ENCODE assay signal across 22 cellular contexts in the genomic region with DNA sequence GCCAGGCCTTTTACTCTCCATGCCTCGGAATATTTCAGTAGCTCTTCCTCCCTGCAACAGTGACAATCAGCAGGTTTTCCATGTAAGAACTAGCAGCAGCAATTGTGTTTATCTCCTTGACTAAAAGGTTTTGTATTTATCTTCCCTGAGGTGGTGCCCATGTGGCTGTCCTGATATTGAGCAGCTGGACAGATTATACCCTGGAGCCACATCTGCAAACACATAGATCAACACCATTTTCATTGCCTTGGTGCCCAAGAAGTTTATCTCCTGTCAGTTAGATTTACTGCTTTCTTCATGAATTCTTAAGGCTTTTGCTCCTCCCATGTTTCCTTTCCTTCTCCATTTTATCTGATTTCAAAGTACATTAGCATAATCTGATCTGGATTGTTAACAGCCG.
DNase-seq lines count a peak whose midpoint lies in the region; ATAC-seq lines count a peak whose summit lies in the region.
"Had no signal": no experiment of that assay in that cellular context is flagged by ENCODE, and none has a peak within 500 bp of the region (broad histone marks: within the 10 kb centered on the region; RNA-seq: fewer than 3 reads in every experiment).

No MANE protein-coding gene starts in this region.

- no peaks in the 10 kb centered on the region for H3K27me3 Mint-ChIP-seq in activated T-helper 17 cell treated with anti-CD3 and anti-CD28 coated beads, Interleukin-2, amount 50 U/mL, for 72 hours

- no peaks in the 10 kb centered on the region for H3K4me1 Mint-ChIP-seq in activated T-helper 17 cell treated with anti-CD3 and anti-CD28 coated beads, Interleukin-2, amount 50 U/mL, for 72 hours

- H3K36me3 Mint-ChIP-seq in activated T-helper 17 cell treated with anti-CD3 and anti-CD28 coated beads, Interleukin-2, amount 50 U/mL, for 72 hours (ENCODE audit: low read depth), result no peaks in the 10 kb centered on the region

- intact Hi-C loops in left colon (cut with DNase I, micrococcal nuclease), result no loop called here

- H3K4me3 Mint-ChIP-seq in activated T-helper 17 cell treated with anti-CD3 and anti-CD28 coated beads, Interleukin-2, amount 50 U/mL, for 72 hours, result no peak overlapping the region
- H3K4me3 Mint-ChIP-seq: HFFc6; T-helper 1 cell treated with Interleukin-12 subunit alpha and Interleukin-12 subunit beta and Interleukin-4 antibody, amounts not matched to agents 30 μg/mL and 1 μg/mL, for 36 hours had no signal

- ATAC-seq in left colon (peak; percentile 41), GM18909 (IDR thresholded peaks at IDR 0.05; ENCODE audit: poor library complexity, unreplicated experiment) (no peak)
- ATAC-seq in activated T-helper 17 cell treated with anti-CD3 and anti-CD28 coated beads, Interleukin-2, amount 50 U/mL, for 72 hours (replicated peaks), result no peak

- DNase-seq in NCI-H748 (lab: John Stamatoyannopoulos, UW; ENCODE audit: unreplicated experiment) (peak; percentile 14), NCI-H748 treated with DMSO at 0.1 percent for 48 hours (lab: John Stamatoyannopoulos, UW) (no peak), RPMI7951 (ENCODE audit: low read depth) (peak; percentile 1), left colon (no peak), ecto neural progenitor cell (ENCODE audit: low spot score) (no peak)
- no peak for DNase-seq in activated CD8-positive, alpha-beta memory T cell treated with anti-CD3 and anti-CD28 coated beads, Interleukin-2, amount 50 U/mL, for 48 hours
- DNase-seq: 8988T; AML-193; DMS53; GF-D8; H7; HFFc6; NCI-H1105 treated with DMSO at 0.1 percent for 48 hours; NCI-H1694 treated with DMSO at 0.1 percent for 48 hours; NCI-H2081 treated with DMSO at 0.1 percent for 48 hours; NCI-H446; NCI-H526; NK-92 treated with Interleukin-12 subunit alpha and Interleukin-12 subunit beta, amount 100 ng/mL, for 24 hours; Peyer's patch had no signal

- no peak overlapping the region for H3K27ac Mint-ChIP-seq in activated T-helper 17 cell treated with anti-CD3 and anti-CD28 coated beads, Interleukin-2, amount 50 U/mL, for 72 hours
- H3K27ac Mint-ChIP-seq: HFFc6; T-helper 1 cell treated with Interleukin-12 subunit alpha and Interleukin-12 subunit beta and Interleukin-4 antibody, amounts not matched to agents 30 μg/mL and 1 μg/mL, for 36 hours had no signal

- H3K9me3 Mint-ChIP-seq in activated T-helper 17 cell treated with anti-CD3 and anti-CD28 coated beads, Interleukin-2, amount 50 U/mL, for 72 hours, result peaks cover 18% of the 10 kb centered on the region
- H3K9me3 Mint-ChIP-seq: HFFc6 had no signal

Comparison
In these comparisons a context has a peak if more than half of its experiments do, and no peak if none do; other contexts are left out.
1. DNase-seq: peak in NCI-H748 (single experiment) and RPMI7951 (single experiment); none in NCI-H748 treated with DMSO at 0.1 percent for 48 hours (single experiment), left colon (0 of 2), ecto neural progenitor cell (single experiment) and activated CD8-positive, alpha-beta memory T cell treated with anti-CD3 and anti-CD28 coated beads, Interleukin-2, amount 50 U/mL, for 48 hours (single experiment).